In the genomic region with DNA sequence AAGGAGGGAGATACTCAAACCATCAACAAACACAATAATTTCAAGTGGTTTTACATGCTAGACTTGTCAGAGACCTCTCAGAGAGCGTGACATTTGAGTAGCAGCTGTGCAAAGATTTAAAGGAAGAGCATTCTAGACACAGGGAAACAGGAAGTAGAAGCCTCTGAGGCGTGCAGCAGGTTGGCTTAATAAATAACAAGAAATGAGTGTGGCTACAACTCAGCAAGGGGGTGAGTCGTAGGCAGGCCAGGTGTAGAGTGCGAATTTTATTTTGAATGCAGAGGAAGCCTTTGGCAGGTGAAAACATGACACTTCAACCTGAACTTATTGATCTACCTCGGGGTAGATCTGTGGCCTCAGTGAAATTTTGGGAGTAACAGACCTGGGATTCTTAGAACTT, we compare ENCODE assay signal across 8 cellular contexts.
DNase-seq lines count a peak whose midpoint lies in the region; ATAC-seq, FAIRE-seq and TF ChIP-seq lines count a peak whose summit lies in the region.

No MANE protein-coding gene starts in this region.

- peaks cover 0 to 8% of the 10 kb centered on the region in 2 donors for H3K36me3 Mint-ChIP-seq in naive B cell
- no peaks in the 10 kb centered on the region for H3K36me3 Mint-ChIP-seq in nephron progenitor cell (ENCODE audit: low read depth)

- peak overlapping the region; percentile 1 to 88 (median 76) for H3K27ac Mint-ChIP-seq in naive B cell
- H3K27ac Mint-ChIP-seq in nephron progenitor cell, result no peak overlapping the region

- peaks cover 44 to 60% (median 58%) of the 10 kb centered on the region in 3 donors for H3K4me1 Mint-ChIP-seq in naive B cell
- peaks cover 52% of the 10 kb centered on the region for H3K4me1 Mint-ChIP-seq in nephron progenitor cell

- no peak for FAIRE-seq in frontal cortex (lab: Jason Lieb, UNC)

- H3K4me3 Mint-ChIP-seq in naive B cell, result peak overlapping the region; percentile 6 to 90 (median 72)
- H3K4me3 Mint-ChIP-seq in nephron progenitor cell, result no peak overlapping the region

- H3K4me1 ChIP-seq in heart right ventricle, result peaks cover 5 to 79% (median 49%) of the 10 kb centered on the region in 9 donors
- H3K4me1 ChIP-seq in spleen, result peaks cover 4 to 36% (median 23%) of the 10 kb centered on the region in 6 donors

- ATAC-seq in heart right ventricle (no peak), HG02885 (IDR thresholded peaks at IDR 0.05; ENCODE audit: poor library complexity, unreplicated experiment) (peak; percentile 80), naive B cell (ENCODE audit: low read depth in 2 of 2) (peak; percentile 87 to 88)

- WGBS in heart right ventricle, 2 donors, result 66 to 73% methylated on average over 5 of the region's 5 CpGs
- 26 to 43% (median 41%) methylated on average over 5 of the region's 5 CpGs for WGBS in spleen, 5 donors

- TF ChIP-seq POLR2A in spleen (IDR thresholded peaks at IDR 0.05), result no peak

- no peak for TF ChIP-seq CTCF in heart right ventricle (IDR thresholded peaks at IDR 0.05)
- TF ChIP-seq CTCF in spleen (IDR thresholded peaks at IDR 0.05 in 8 of 11, conservative IDR thresholded peaks at IDR 0.05 in 3 of 11), result no peak
- TF ChIP-seq CTCF in nephron progenitor cell (IDR thresholded peaks at IDR 0.05), result no peak

- no peak overlapping the region for H3K4me3 ChIP-seq in heart right ventricle
- H3K4me3 ChIP-seq in spleen, result no peak overlapping the region

- H3K36me3 ChIP-seq in heart right ventricle (no peaks in the 10 kb centered on the region), spleen (no peaks in the 10 kb centered on the region)

- no peaks in the 10 kb centered on the region for H3K27me3 ChIP-seq in heart right ventricle
- no peaks in the 10 kb centered on the region for H3K27me3 ChIP-seq in spleen (replicated peaks in 1 of 7)

- intact Hi-C loops in heart right ventricle (cut with DNase I), result loop anchor here in 3 of 10 donors (5.0 kb wide), 2 partner anchors 36 to 61 kb away; no protein-coding TSS in a partner anchor
- intact Hi-C loops in cardiac septum (cut with DNase I), result loop anchor here (5.0 kb wide), 1 partner anchor 189 kb away; no protein-coding TSS in a partner anchor
- intact Hi-C loops in spleen (cut with DNase I; ENCODE audit: low total_unique reads), result no loop called here

- DNase-seq in heart right ventricle (no peak), cardiac septum (ENCODE audit: low spot score) (no peak), NCI-H748 (lab: John Stamatoyannopoulos, UW; ENCODE audit: unreplicated experiment) (peak; percentile 73), naive B cell (peak; percentile 32), frontal cortex (ENCODE audit: low spot score in 2 of 2) (no peak), spleen (no peak), nephron progenitor cell (no peak)

- H3K9me3 Mint-ChIP-seq in naive B cell, result peaks cover 6 to 16% (median 12%) of the 10 kb centered on the region in 7 donors
- no peaks in the 10 kb centered on the region for H3K9me3 Mint-ChIP-seq in nephron progenitor cell

- H3K27ac ChIP-seq in heart right ventricle (peak overlapping the region in 6 of 10 donors; percentile 38 to 95 (median 74)), spleen (peak overlapping the region in 1 of 8 donors; percentile 10)

- H3K9me3 ChIP-seq in heart right ventricle (no peaks in the 10 kb centered on the region), spleen (no peaks in the 10 kb centered on the region)

- H3K27me3 Mint-ChIP-seq in naive B cell (peaks cover 0 to under 1% (median 0%) of the 10 kb centered on the region in 3 donors), nephron progenitor cell (ENCODE audit: low read depth, poor library complexity) (peaks cover 12% of the 10 kb centered on the region)

Comparison
In these comparisons a context has a peak if more than half of its experiments do, and no peak if none do; other contexts are left out.
1. ATAC-seq: peak in HG02885 (single experiment) and naive B cell (2 of 2); none in heart right ventricle (0 of 8).
2. DNase-seq: peak in NCI-H748 (single experiment) and naive B cell (single experiment); none in heart right ventricle (0 of 2), cardiac septum (single experiment), frontal cortex (0 of 2), spleen (single experiment) and nephron progenitor cell (single experiment).